Comparison of ENCODE assay signal across 9 cellular contexts in genomic region chrX:39174761-39175417, GRCh38.
DNase-seq lines count a peak whose midpoint lies in the region; ATAC-seq and TF ChIP-seq lines count a peak whose summit lies in the region.
"Had no signal": no experiment of that assay in that cellular context is flagged by ENCODE, and none has a peak within 500 bp of the region (broad histone marks: within the 10 kb centered on the region; RNA-seq: fewer than 3 reads in every experiment).

No MANE protein-coding gene starts in this region.

- intact Hi-C loops in body of pancreas (cut with DNase I) (no loop called here), sciatic nerve (cut with DNase I) (no loop called here)

- ATAC-seq in HG02678 (IDR thresholded peaks at IDR 0.05; ENCODE audit: unreplicated experiment), result peak; percentile 50
- ATAC-seq in body of pancreas, result peak; percentile 69
- ATAC-seq in sciatic nerve, result peak; percentile 80
- no peak for ATAC-seq in HG02571 (IDR thresholded peaks at IDR 0.05; ENCODE audit: unreplicated experiment)
- ATAC-seq in HG03045 (IDR thresholded peaks at IDR 0.05; ENCODE audit: unreplicated experiment), result no peak
- no peak for ATAC-seq in esophagus mucosa

- peak overlapping the region in 3 of 4 donors; percentile 44 to 47 (median 45) for H3K27ac ChIP-seq in body of pancreas
- H3K27ac ChIP-seq: thyroid gland had no signal

- H3K4me3 ChIP-seq in body of pancreas, result no peak overlapping the region
- H3K4me3 ChIP-seq: thyroid gland had no signal

- no peak for TF ChIP-seq CTCF in body of pancreas (IDR thresholded peaks at IDR 0.05)

- WGBS in body of pancreas, 2 donors, result 4 to 5% methylated on average over 6 to 14 of the region's 14 CpGs

- peak; percentile 57 for DNase-seq in OCI-M1 (lab: John Stamatoyannopoulos, UW)
- peak; percentile 16 to 50 (median 35) for DNase-seq in body of pancreas
- no peak for DNase-seq in sciatic nerve (ENCODE audit: low spot score)
- DNase-seq in erythroblast (lab: John Stamatoyannopoulos, UW), result no peak
- DNase-seq: thyroid gland had no signal

- no peak for TF ChIP-seq POLR2A in body of pancreas (IDR thresholded peaks at IDR 0.05)
- no peak for TF ChIP-seq POLR2A in erythroblast (IDR thresholded peaks at IDR 0.05; ENCODE audit: low read length)

- H3K36me3 ChIP-seq in body of pancreas (replicated peaks in 1 of 2; ENCODE audit: insufficient read depth in 1 of 2, low read depth in 2 of 2), result no peaks in the 10 kb centered on the region
- H3K36me3 ChIP-seq: thyroid gland had no signal

- H3K4me1 ChIP-seq in body of pancreas, result no peaks in the 10 kb centered on the region
- H3K4me1 ChIP-seq: thyroid gland had no signal

- no peaks in the 10 kb centered on the region for H3K27me3 ChIP-seq in body of pancreas
- H3K27me3 ChIP-seq: thyroid gland had no signal

- no peaks in the 10 kb centered on the region for H3K9me3 ChIP-seq in body of pancreas
- H3K9me3 ChIP-seq: thyroid gland had no signal

Comparison
In these comparisons a context has a peak if more than half of its experiments do, and no peak if none do; other contexts are left out.
1. ATAC-seq: peak in HG02678 (single experiment), body of pancreas (single experiment) and sciatic nerve (single experiment); none in HG02571 (single experiment), HG03045 (single experiment) and esophagus mucosa (single experiment).
2. DNase-seq: peak in OCI-M1 (single experiment) and body of pancreas (4 of 4); none in sciatic nerve (single experiment) and erythroblast (0 of 2).